8 cellular contexts compared by ENCODE assay signal in the genomic region with DNA sequence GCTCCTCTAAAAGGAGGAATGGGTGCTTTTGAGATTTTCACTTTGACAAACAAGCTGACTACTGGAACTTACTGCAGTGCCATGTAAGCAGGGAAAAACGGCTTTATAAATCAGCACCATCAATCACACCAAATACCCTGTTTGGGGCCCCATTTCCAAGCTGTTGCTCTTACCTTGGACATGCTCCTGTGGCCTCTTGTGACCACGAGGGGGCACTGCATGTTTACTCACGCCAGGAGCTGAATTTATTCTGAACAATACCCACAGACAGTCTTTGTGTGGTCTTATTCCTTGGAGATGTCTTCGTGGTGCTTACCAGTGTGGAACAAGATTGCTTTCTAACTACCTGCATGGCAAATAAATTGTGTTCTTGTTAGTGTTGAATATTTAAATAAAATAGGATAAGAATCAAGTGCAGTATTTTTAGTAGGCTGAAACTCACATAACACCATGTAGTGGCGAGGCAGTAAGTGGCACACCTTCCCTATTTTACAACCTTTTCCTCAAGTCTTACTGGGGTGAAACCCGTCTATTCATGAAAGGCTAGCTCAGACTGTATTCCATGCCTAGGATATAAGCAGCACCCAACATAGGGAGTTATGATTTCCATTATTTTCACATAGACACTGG.
DNase-seq lines count a peak whose midpoint lies in the region; ATAC-seq and TF ChIP-seq lines count a peak whose summit lies in the region.

No MANE protein-coding gene starts in this region.

- H3K4me3 Mint-ChIP-seq in natural killer cell (no peak overlapping the region), glutamatergic neuron (ENCODE audit: unreplicated experiment) (no peak overlapping the region)
- H3K4me3 Mint-ChIP-seq in natural killer cell treated with Interleukin-12 subunit alpha and Interleukin-12 subunit beta and Interleukin-15 and Interleukin-18, amount 100 ng/mL, for 72 hours, result no peak overlapping the region
- no peak overlapping the region for H3K4me3 Mint-ChIP-seq in activated CD8-positive, alpha-beta T cell treated with anti-CD3 and anti-CD28 coated beads, Interleukin-2, amount 10 ng/mL, durations not matched to agents 7 days and 5 days

- ATAC-seq in natural killer cell (peak in 2 of 3 donors; percentile 46 to 58), HG02623 (IDR thresholded peaks at IDR 0.05; ENCODE audit: unreplicated experiment) (peak; percentile 70)
- no peak for ATAC-seq in natural killer cell treated with Interleukin-12 subunit alpha and Interleukin-12 subunit beta and Interleukin-15 and Interleukin-18, amount 100 ng/mL, for 72 hours
- no peak for ATAC-seq in activated CD8-positive, alpha-beta T cell treated with anti-CD3 and anti-CD28 coated beads, Interleukin-2, amount 10 ng/mL, durations not matched to agents 7 days and 5 days

- H3K4me1 Mint-ChIP-seq in natural killer cell (no peaks in the 10 kb centered on the region), glutamatergic neuron (ENCODE audit: low read depth, unreplicated experiment) (no peaks in the 10 kb centered on the region)
- H3K4me1 Mint-ChIP-seq in natural killer cell treated with Interleukin-12 subunit alpha and Interleukin-12 subunit beta and Interleukin-15 and Interleukin-18, amount 100 ng/mL, for 72 hours (ENCODE audit: low read depth in 2 of 2), result no peaks in the 10 kb centered on the region
- no peaks in the 10 kb centered on the region for H3K4me1 Mint-ChIP-seq in activated CD8-positive, alpha-beta T cell treated with anti-CD3 and anti-CD28 coated beads, Interleukin-2, amount 10 ng/mL, durations not matched to agents 7 days and 5 days (ENCODE audit: low read depth)

- DNase-seq in natural killer cell, result peak; percentile 22
- no peak for DNase-seq in natural killer cell treated with Interleukin-12 subunit alpha and Interleukin-12 subunit beta and Interleukin-15 and Interleukin-18, amount 100 ng/mL, for 72 hours (ENCODE audit: low spot score)
- peak; percentile 16 for DNase-seq in NCI-H187 treated with DMSO at 0.1 percent for 48 hours (lab: John Stamatoyannopoulos, UW)
- DNase-seq in activated CD8-positive, alpha-beta T cell treated with anti-CD3 and anti-CD28 coated beads, Interleukin-2, amount 10 ng/mL, durations not matched to agents 7 days and 5 days, result peak; percentile 47
- peak; percentile 83 for DNase-seq in glutamatergic neuron
- peak; percentile 52 to 97 (median 79) for DNase-seq in posterior cingulate gyrus
- no peak for DNase-seq in central memory CD4-positive, alpha-beta T cell

- H3K27me3 Mint-ChIP-seq in natural killer cell (ENCODE audit: low read depth in 2 of 2) (peaks cover 0 to 2% of the 10 kb centered on the region in 2 donors), glutamatergic neuron (ENCODE audit: unreplicated experiment) (no peaks in the 10 kb centered on the region)
- peaks cover 5 to 7% of the 10 kb centered on the region in 2 donors for H3K27me3 Mint-ChIP-seq in natural killer cell treated with Interleukin-12 subunit alpha and Interleukin-12 subunit beta and Interleukin-15 and Interleukin-18, amount 100 ng/mL, for 72 hours
- H3K27me3 Mint-ChIP-seq in activated CD8-positive, alpha-beta T cell treated with anti-CD3 and anti-CD28 coated beads, Interleukin-2, amount 10 ng/mL, durations not matched to agents 7 days and 5 days (ENCODE audit: low read depth), result no peaks in the 10 kb centered on the region

- no peak overlapping the region for H3K27ac Mint-ChIP-seq in natural killer cell
- no peak overlapping the region for H3K27ac Mint-ChIP-seq in natural killer cell treated with Interleukin-12 subunit alpha and Interleukin-12 subunit beta and Interleukin-15 and Interleukin-18, amount 100 ng/mL, for 72 hours
- H3K27ac Mint-ChIP-seq in activated CD8-positive, alpha-beta T cell treated with anti-CD3 and anti-CD28 coated beads, Interleukin-2, amount 10 ng/mL, durations not matched to agents 7 days and 5 days, result no peak overlapping the region
- no peak overlapping the region for H3K27ac Mint-ChIP-seq in glutamatergic neuron (ENCODE audit: unreplicated experiment)

- POLR2A ChIA-PET in activated CD8-positive, alpha-beta T cell treated with anti-CD3 and anti-CD28 coated beads, Interleukin-2, amount 10 ng/mL, durations not matched to agents 7 days and 5 days (lab: Charles Lee), result interaction anchor here (0.5 kb wide), 1 partner anchor 1405 kb away, joined by 3 read pairs; no protein-coding TSS in a partner anchor

- TF ChIP-seq CTCF in natural killer cell (IDR thresholded peaks at IDR 0.05) (peak; percentile 39), glutamatergic neuron (IDR thresholded peaks at IDR 0.05; ENCODE audit: partially characterized antibody, unreplicated experiment) (peak; percentile 85)

- CTCF ChIA-PET in activated CD8-positive, alpha-beta T cell treated with anti-CD3 and anti-CD28 coated beads, Interleukin-2, amount 10 ng/mL, durations not matched to agents 7 days and 5 days (lab: Charles Lee), result interaction anchor here (1.0 to 2.2 kb wide), 3 partner anchors 15 to 1408 kb away, joined by 3 to 11 read pairs (median 4); no protein-coding TSS in a partner anchor

- intact Hi-C loops in natural killer cell (cut with micrococcal nuclease), result no loop called here
- intact Hi-C loops in posterior cingulate gyrus (cut with DNase I), result loop anchor here (10.0 kb wide), 1 partner anchor 584 kb away; no protein-coding TSS in a partner anchor

- H3K36me3 Mint-ChIP-seq in natural killer cell (no peaks in the 10 kb centered on the region), glutamatergic neuron (ENCODE audit: unreplicated experiment) (no peaks in the 10 kb centered on the region)
- H3K36me3 Mint-ChIP-seq in natural killer cell treated with Interleukin-12 subunit alpha and Interleukin-12 subunit beta and Interleukin-15 and Interleukin-18, amount 100 ng/mL, for 72 hours, result no peaks in the 10 kb centered on the region
- H3K36me3 Mint-ChIP-seq in activated CD8-positive, alpha-beta T cell treated with anti-CD3 and anti-CD28 coated beads, Interleukin-2, amount 10 ng/mL, durations not matched to agents 7 days and 5 days (ENCODE audit: low read depth), result no peaks in the 10 kb centered on the region

- H3K9me3 Mint-ChIP-seq in natural killer cell (no peaks in the 10 kb centered on the region), glutamatergic neuron (ENCODE audit: unreplicated experiment) (peaks cover 5% of the 10 kb centered on the region)
- no peaks in the 10 kb centered on the region for H3K9me3 Mint-ChIP-seq in natural killer cell treated with Interleukin-12 subunit alpha and Interleukin-12 subunit beta and Interleukin-15 and Interleukin-18, amount 100 ng/mL, for 72 hours
- no peaks in the 10 kb centered on the region for H3K9me3 Mint-ChIP-seq in activated CD8-positive, alpha-beta T cell treated with anti-CD3 and anti-CD28 coated beads, Interleukin-2, amount 10 ng/mL, durations not matched to agents 7 days and 5 days (ENCODE audit: insufficient read depth)

Comparison
In these comparisons a context has a peak if more than half of its experiments do, and no peak if none do; other contexts are left out.
1. ATAC-seq: peak in natural killer cell (2 of 3) and HG02623 (single experiment); none in natural killer cell treated with Interleukin-12 subunit alpha and Interleukin-12 subunit beta and Interleukin-15 and Interleukin-18, amount 100 ng/mL, for 72 hours (0 of 2) and activated CD8-positive, alpha-beta T cell treated with anti-CD3 and anti-CD28 coated beads, Interleukin-2, amount 10 ng/mL, durations not matched to agents 7 days and 5 days (single experiment).
2. DNase-seq: peak in natural killer cell (single experiment), NCI-H187 treated with DMSO at 0.1 percent for 48 hours (single experiment), activated CD8-positive, alpha-beta T cell treated with anti-CD3 and anti-CD28 coated beads, Interleukin-2, amount 10 ng/mL, durations not matched to agents 7 days and 5 days (single experiment), glutamatergic neuron (single experiment) and posterior cingulate gyrus (10 of 10); none in natural killer cell treated with Interleukin-12 subunit alpha and Interleukin-12 subunit beta and Interleukin-15 and Interleukin-18, amount 100 ng/mL, for 72 hours (single experiment) and central memory CD4-positive, alpha-beta T cell (single experiment).